Comparison of ENCODE assay signal across 19 cellular contexts in genomic region chr19:47197141-47197540, GRCh38. TPM values are rescaled to one million over a fixed set of nuclear protein-coding genes. Genes with fewer than 3 reads are reported as not detected.
DNase-seq lines count a peak whose midpoint lies in the region; FAIRE-seq and TF ChIP-seq lines count a peak whose summit lies in the region.
"Had no signal": no experiment of that assay in that cellular context is flagged by ENCODE, and none has a peak within 500 bp of the region (broad histone marks: within the 10 kb centered on the region; RNA-seq: fewer than 3 reads in every experiment).

No MANE protein-coding gene starts in this region.

- H3K27ac ChIP-seq in mesendoderm (ENCODE audit: low read depth, low read length): peak overlapping the region; percentile 65
- H3K27ac ChIP-seq: 22Rv1, A549, C4-2B had no signal

- no peaks in the 10 kb centered on the region for H3K9me3 Mint-ChIP-seq in activated T-cell treated with anti-CD3 and anti-CD28 coated beads, Interleukin-2, amount 50 U/mL, for 24 hours
- no peaks in the 10 kb centered on the region for H3K9me3 Mint-ChIP-seq in immature natural killer cell
- H3K9me3 Mint-ChIP-seq: CD4-positive, alpha-beta T cell had no signal

- no CpG with 5 or more reads among the region's 4 CpGs for WGBS in mesendoderm (ENCODE audit: extremely low coverage, insufficient coverage, low lambda C conversion rate)

- TF ChIP-seq CTCF in bronchial epithelial cell (IDR thresholded peaks at IDR 0.05; ENCODE audit: insufficient read depth, low read length, severe bottlenecking): no peak

- H3K36me3 ChIP-seq in bronchial epithelial cell (ENCODE audit: control insufficient read depth, insufficient read depth, low read length): peaks cover 4% of the 10 kb centered on the region
- peaks cover 8% of the 10 kb centered on the region for H3K36me3 ChIP-seq in mesendoderm (ENCODE audit: control insufficient read depth, insufficient read depth, low read length)

- H3K79me1 ChIP-seq in mesendoderm (ENCODE audit: low read length): peaks cover 5% of the 10 kb centered on the region

- no peak overlapping the region for H3K18ac ChIP-seq in mesendoderm (ENCODE audit: low read length)

- no peak overlapping the region for H3K4me3 Mint-ChIP-seq in activated T-cell treated with anti-CD3 and anti-CD28 coated beads, Interleukin-2, amount 50 U/mL, for 24 hours
- H3K4me3 Mint-ChIP-seq in immature natural killer cell: no peak overlapping the region
- H3K4me3 Mint-ChIP-seq: CD4-positive, alpha-beta T cell had no signal

- H3K79me2 ChIP-seq in mesendoderm (ENCODE audit: control insufficient read depth, insufficient read depth, low read length): peaks cover 2% of the 10 kb centered on the region

- no peak overlapping the region for H2BK15ac ChIP-seq in mesendoderm (replicated peaks; ENCODE audit: low read depth)

- no peak overlapping the region for H2BK120ac ChIP-seq in mesendoderm (ENCODE audit: low read depth, low read length)

- H3K4me2 ChIP-seq in mesendoderm (ENCODE audit: low read length): no peak overlapping the region
- H3K4me2 ChIP-seq: A549 had no signal

- H3K4me1 Mint-ChIP-seq in activated T-cell treated with anti-CD3 and anti-CD28 coated beads, Interleukin-2, amount 50 U/mL, for 24 hours (ENCODE audit: low read depth): peaks cover 19% of the 10 kb centered on the region
- H3K4me1 Mint-ChIP-seq in immature natural killer cell: peaks cover 1 to 4% of the 10 kb centered on the region in 2 donors

- no peaks in the 10 kb centered on the region for H3K27me3 ChIP-seq in bronchial epithelial cell (ENCODE audit: control insufficient read depth, insufficient read depth, low read length)
- H3K27me3 ChIP-seq in mesendoderm (ENCODE audit: insufficient read depth, low read length, poor library complexity): no peaks in the 10 kb centered on the region

- no peak overlapping the region for H4K5ac ChIP-seq in mesendoderm (ENCODE audit: low read length)

- DNase-seq in activated T-cell treated with anti-CD3 and anti-CD28 coated beads, Interleukin-2, amount 50 U/mL, for 24 hours: no peak
- DNase-seq in activated T-cell treated with anti-CD3 and anti-CD28 coated beads, Interleukin-2, amount 50 U/mL, for 48 hours: no peak
- DNase-seq in bronchial epithelial cell (ENCODE audit: low read depth): peak; percentile 60
- DNase-seq in mesendoderm: no peak
- no peak for DNase-seq in posterior cingulate gyrus
- no peak for DNase-seq in immature natural killer cell
- no peak for DNase-seq in NCI-H1436 (lab: John Stamatoyannopoulos, UW)
- DNase-seq: AML-193; Caco-2; CD4-positive, alpha-beta T cell; GOT3; H7 had no signal

- no peak overlapping the region for H4K8ac ChIP-seq in mesendoderm (ENCODE audit: low read depth, low read length)

- intact Hi-C loops in posterior cingulate gyrus (cut with DNase I): no loop called here

- peak overlapping the region; percentile 7 for H3K56ac ChIP-seq in mesendoderm (ENCODE audit: low read length)

- H2BK5ac ChIP-seq in mesendoderm (ENCODE audit: low read length): no peak overlapping the region

- peaks cover 72% of the 10 kb centered on the region for H3K36me3 Mint-ChIP-seq in activated T-cell treated with anti-CD3 and anti-CD28 coated beads, Interleukin-2, amount 50 U/mL, for 24 hours (ENCODE audit: low read depth)
- H3K36me3 Mint-ChIP-seq in immature natural killer cell: peaks cover 12 to 18% (median 13%) of the 10 kb centered on the region in 3 donors

- no peaks in the 10 kb centered on the region for H3K27me3 Mint-ChIP-seq in activated T-cell treated with anti-CD3 and anti-CD28 coated beads, Interleukin-2, amount 50 U/mL, for 24 hours
- H3K27me3 Mint-ChIP-seq in immature natural killer cell (ENCODE audit: low read depth in 3 of 3): no peaks in the 10 kb centered on the region
- H3K27me3 Mint-ChIP-seq: CD4-positive, alpha-beta T cell had no signal

- H3K4me1 ChIP-seq in mesendoderm (ENCODE audit: control insufficient read depth, low read depth, low read length): no peaks in the 10 kb centered on the region
- H3K4me1 ChIP-seq: A549, Caco-2 had no signal

- H3K27ac Mint-ChIP-seq in activated T-cell treated with anti-CD3 and anti-CD28 coated beads, Interleukin-2, amount 50 U/mL, for 24 hours: peak overlapping the region; percentile 16
- H3K27ac Mint-ChIP-seq in immature natural killer cell: no peak overlapping the region
- H3K27ac Mint-ChIP-seq: CD4-positive, alpha-beta T cell had no signal

- no peak overlapping the region for H3K9ac ChIP-seq in mesendoderm (ENCODE audit: low read length)

- H3K4me3 ChIP-seq in bronchial epithelial cell (ENCODE audit: low read depth, low read length): no peak overlapping the region
- H3K4me3 ChIP-seq in mesendoderm (ENCODE audit: low read length): no peak overlapping the region
- H3K4me3 ChIP-seq: A549 had no signal

- H2AK5ac ChIP-seq in mesendoderm (ENCODE audit: low read length): no peak overlapping the region

- no peak for FAIRE-seq in bronchial epithelial cell (lab: Jason Lieb, UNC)
- FAIRE-seq: A549, D721Med, G401.6, GM12891, GM18507 had no signal

- H3K4ac ChIP-seq in mesendoderm (ENCODE audit: low read depth, low read length): no peak overlapping the region

- no peak overlapping the region for H3K23ac ChIP-seq in mesendoderm (ENCODE audit: low read length)

RNA-seq across cellular contexts. Expression of gene BBC3, which starts 33.9 kb away (rescaled TPM):
- 6.3 and 12.6 TPM in 2 replicates for total RNA-seq in bronchial epithelial cell
- polyA plus RNA-seq in mesendoderm (2013, experiment 1 of 2): 5.3 TPM
- 4.7 TPM for polyA plus RNA-seq in mesendoderm (2013, experiment 2 of 2)
- polyA plus RNA-seq in immature natural killer cell: 10 to 100 TPM in 1 of 3 donors, 1 to 10 TPM in 2; 8.3 to 13.9 (median 8.4) TPM

RNA-seq across cellular contexts. Expression of gene CCDC9, which starts 59.2 kb away (rescaled TPM):
- 3.7 and 8.3 TPM in 2 replicates for total RNA-seq in bronchial epithelial cell
- 15.0 TPM for polyA plus RNA-seq in mesendoderm (2013, experiment 1 of 2)
- polyA plus RNA-seq in mesendoderm (2013, experiment 2 of 2): 14.2 TPM
- polyA plus RNA-seq in immature natural killer cell: 10 to 100 TPM in 1 of 3 donors, 1 to 10 TPM in 2; 2.6 to 12.2 (median 5.1) TPM
